ENCODE assay signal across 21 cellular contexts in genomic region chr7:128854396-128854795, GRCh38. TPM values are rescaled to one million over a fixed set of nuclear protein-coding genes. Genes with fewer than 3 reads are reported as not detected.
DNase-seq lines count a peak whose midpoint lies in the region; ATAC-seq and TF ChIP-seq lines count a peak whose summit lies in the region.
"Had no signal": no experiment of that assay in that cellular context is flagged by ENCODE, and none has a peak within 500 bp of the region (broad histone marks: within the 10 kb centered on the region; RNA-seq: fewer than 3 reads in every experiment).

No MANE protein-coding gene starts in this region.

- H3K27ac ChIP-seq in heart right ventricle, result no peak overlapping the region
- H3K27ac ChIP-seq in neuronal stem cell (replicated peaks; ENCODE audit: low read length), result no peak overlapping the region
- peak overlapping the region; percentile 66 for H3K27ac ChIP-seq in skeletal muscle tissue (ENCODE audit: low read depth, low read length)
- no peak overlapping the region for H3K27ac ChIP-seq in breast epithelium
- H3K27ac ChIP-seq: 22Rv1; BLaER1 treated with 17β-estradiol and CSF1 and Interleukin-3, amounts not matched to agents 10 nM and 100 nM; GM23248 had no signal

- no peak overlapping the region for H2BK15ac ChIP-seq in neuronal stem cell (ENCODE audit: low read length)

- H3K18ac ChIP-seq in neuronal stem cell (ENCODE audit: low read length), result no peak overlapping the region

- no peak overlapping the region for H3K4me2 ChIP-seq in neuronal stem cell (ENCODE audit: insufficient read depth, low read length, poor library complexity, severe bottlenecking)

- no peaks in the 10 kb centered on the region for H3K9me3 ChIP-seq in heart right ventricle
- H3K9me3 ChIP-seq in neuronal stem cell (replicated peaks in 1 of 2; ENCODE audit: control insufficient read depth in 2 of 2, insufficient read depth in 1 of 2, low read depth in 1 of 2, low read length in 2 of 2), result no peaks in the 10 kb centered on the region
- no peaks in the 10 kb centered on the region for H3K9me3 ChIP-seq in skeletal muscle tissue (ENCODE audit: control insufficient read depth in 3 of 3, low read length in 3 of 3)
- no peaks in the 10 kb centered on the region for H3K9me3 ChIP-seq in breast epithelium
- H3K9me3 ChIP-seq: BE2C; BLaER1 treated with 17β-estradiol and CSF1 and Interleukin-3, amounts not matched to agents 10 nM and 100 nM had no signal

- no peak overlapping the region for H2AK5ac ChIP-seq in neuronal stem cell (ENCODE audit: low read depth, low read length)

- H3K9ac ChIP-seq in neuronal stem cell (ENCODE audit: low read depth, low read length, poor library complexity), result peak overlapping the region; percentile 50
- H3K9ac ChIP-seq in skeletal muscle tissue (ENCODE audit: low read depth in 1 of 3, low read length in 3 of 3), result no peak overlapping the region
- H3K9ac ChIP-seq: BLaER1 treated with 17β-estradiol and CSF1 and Interleukin-3, amounts not matched to agents 10 nM and 100 nM; GM23248 had no signal

- ATAC-seq in Right ventricle myocardium superior (ENCODE audit: poor library complexity), result no peak
- ATAC-seq in heart right ventricle, result no peak
- no peak for ATAC-seq in GM21529 (IDR thresholded peaks at IDR 0.05; ENCODE audit: unreplicated experiment)
- ATAC-seq: HCT116 had no signal

- H2BK120ac ChIP-seq in neuronal stem cell (ENCODE audit: low read depth, low read length), result no peak overlapping the region

- TF ChIP-seq POLR2A in breast epithelium (IDR thresholded peaks at IDR 0.05), result no peak

- H3K79me1 ChIP-seq in neuronal stem cell (ENCODE audit: low read depth, low read length), result peaks cover 2% of the 10 kb centered on the region

- H3K4ac ChIP-seq in neuronal stem cell (ENCODE audit: low read length), result no peak overlapping the region

- H4K8ac ChIP-seq in neuronal stem cell (ENCODE audit: low read depth, low read length), result no peak overlapping the region

- peaks cover 4 to 45% (median 10%) of the 10 kb centered on the region in 9 donors for H3K4me1 ChIP-seq in heart right ventricle
- peaks cover 0 to 4% of the 10 kb centered on the region in 2 donors for H3K4me1 ChIP-seq in neuronal stem cell (ENCODE audit: control insufficient read depth in 2 of 2, insufficient read depth in 1 of 2, low read depth in 1 of 2, low read length in 2 of 2)
- peaks cover 19 to 78% (median 56%) of the 10 kb centered on the region in 3 donors for H3K4me1 ChIP-seq in skeletal muscle tissue (ENCODE audit: control insufficient read depth in 3 of 3, insufficient read depth in 3 of 3, low read length in 3 of 3)
- H3K4me1 ChIP-seq in breast epithelium, result peaks cover 0 to 4% of the 10 kb centered on the region in 2 donors
- H3K4me1 ChIP-seq: BE2C had no signal

- no peak overlapping the region for H3K23ac ChIP-seq in neuronal stem cell (ENCODE audit: low read depth, low read length, poor library complexity)

- H2BK12ac ChIP-seq in neuronal stem cell (ENCODE audit: low read length), result no peak overlapping the region

- WGBS in heart right ventricle, 2 donors, result 92 to 94% methylated on average over 17 to 21 of the region's 21 CpGs
- no CpG with 5 or more reads among the region's 21 CpGs for WGBS in neuronal stem cell (ENCODE audit: extremely low coverage in 2 of 2, insufficient read length in 2 of 2, insufficient replicate concordance in 1 of 2), 2 donors

- intact Hi-C loops in Right ventricle myocardium superior (cut with DNase I) (no loop called here), heart right ventricle (cut with DNase I) (loop anchor here in 2 of 10 donors (2.0 kb wide), 1 partner anchor 20 kb away; no protein-coding TSS in a partner anchor), breast epithelium (cut with DNase I; ENCODE audit: low total_unique reads) (no loop called here)

- no peak overlapping the region for H3K4me3 ChIP-seq in heart right ventricle
- no peak overlapping the region for H3K4me3 ChIP-seq in neuronal stem cell (ENCODE audit: low read length in 2 of 2)
- no peak overlapping the region for H3K4me3 ChIP-seq in skeletal muscle tissue (ENCODE audit: low read length in 3 of 3)
- H3K4me3 ChIP-seq in breast epithelium, result no peak overlapping the region
- H3K4me3 ChIP-seq: BLaER1 treated with 17β-estradiol and CSF1 and Interleukin-3, amounts not matched to agents 10 nM and 100 nM; GM23248 had no signal

- TF ChIP-seq CTCF in heart right ventricle (IDR thresholded peaks at IDR 0.05), result no peak
- TF ChIP-seq CTCF in breast epithelium (IDR thresholded peaks at IDR 0.05), result no peak

- H3K36me3 ChIP-seq in heart right ventricle, result peaks cover 11 to 95% (median 69%) of the 10 kb centered on the region in 9 donors
- peaks cover 0 to 69% of the 10 kb centered on the region in 2 donors for H3K36me3 ChIP-seq in neuronal stem cell (replicated peaks in 1 of 2; ENCODE audit: control insufficient read depth in 2 of 2, insufficient read depth in 2 of 2, low read length in 2 of 2)
- peaks cover 75 to 92% (median 88%) of the 10 kb centered on the region in 3 donors for H3K36me3 ChIP-seq in skeletal muscle tissue (ENCODE audit: control insufficient read depth in 3 of 3, insufficient read depth in 3 of 3, low read length in 3 of 3)
- H3K36me3 ChIP-seq in breast epithelium, result no peaks in the 10 kb centered on the region
- H3K36me3 ChIP-seq: BLaER1 treated with 17β-estradiol and CSF1 and Interleukin-3, amounts not matched to agents 10 nM and 100 nM had no signal

- no peak overlapping the region for H3K14ac ChIP-seq in neuronal stem cell (ENCODE audit: low read length)

- no peak overlapping the region for H2BK5ac ChIP-seq in neuronal stem cell (ENCODE audit: low read length)

- peak; percentile 36 for DNase-seq in Right ventricle myocardium superior
- no peak for DNase-seq in heart right ventricle
- DNase-seq in neuronal stem cell (ENCODE audit: low spot score), result no peak
- no peak for DNase-seq in breast epithelium (ENCODE audit: low spot score in 2 of 2)
- DNase-seq: AML-193; BE2C; Calu3; CD4-positive, alpha-beta T cell; CD8-positive, alpha-beta memory T cell; DMS53; DMS79 treated with DMSO at 0.1 percent for 48 hours; GF-D8; GM23248; H9 had no signal

- H3K27me3 ChIP-seq in heart right ventricle, result no peaks in the 10 kb centered on the region
- peaks cover 0 to 11% (median 0%) of the 10 kb centered on the region in 3 experiments for H3K27me3 ChIP-seq in neuronal stem cell (ENCODE audit: control insufficient read depth in 3 of 3, insufficient read depth in 3 of 3, low read depth in 1 of 3, low read length in 3 of 3)
- H3K27me3 ChIP-seq in skeletal muscle tissue (ENCODE audit: control insufficient read depth in 3 of 3, insufficient read depth in 3 of 3, low read length in 3 of 3), result no peaks in the 10 kb centered on the region
- no peaks in the 10 kb centered on the region for H3K27me3 ChIP-seq in breast epithelium
- H3K27me3 ChIP-seq: BE2C; BLaER1 treated with 17β-estradiol and CSF1 and Interleukin-3, amounts not matched to agents 10 nM and 100 nM had no signal

- H4K91ac ChIP-seq in neuronal stem cell (ENCODE audit: low read depth, low read length, poor library complexity), result no peak overlapping the region

- no peak overlapping the region for H2AFZ ChIP-seq in neuronal stem cell (ENCODE audit: low read length)
- H2AFZ ChIP-seq: GM23248 had no signal

RNA-seq across cellular contexts. Expression of gene ATP6V1F, which starts 8.3 kb away (rescaled TPM):
- 119 TPM for total RNA-seq in Right ventricle myocardium superior
- total RNA-seq in heart right ventricle, result 100 to 1,000 TPM in 9 of 10 donors, 10 to 100 TPM in 1; 96.7 to 168 (median 124) TPM
- polyA plus RNA-seq in heart right ventricle, result 100 to 1,000 TPM; 153 to 189 TPM
- polyA plus RNA-seq in neuronal stem cell (2013, experiment 1 of 2), result 216 TPM
- 208 TPM for polyA plus RNA-seq in neuronal stem cell (2013, experiment 2 of 2)
- 66.3 TPM for total RNA-seq in skeletal muscle tissue
- 100 to 1,000 TPM; 117 to 174 (median 127) TPM for total RNA-seq in breast epithelium

RNA-seq across cellular contexts. Expression of gene FLNC, which starts 24.2 kb away (rescaled TPM):
- 601 TPM for total RNA-seq in Right ventricle myocardium superior
- 1,000 to 10,000 TPM in 6 of 10 donors, 100 to 1,000 TPM in 4; 364 to 2,445 (median 1,303) TPM for total RNA-seq in heart right ventricle
- polyA plus RNA-seq in heart right ventricle, result 1,000 to 10,000 TPM in 1 of 2 donors, 100 to 1,000 TPM in 1; 223 to 1,054 TPM
- 17.5 TPM for polyA plus RNA-seq in neuronal stem cell (2013, experiment 1 of 2)
- 17.4 TPM for polyA plus RNA-seq in neuronal stem cell (2013, experiment 2 of 2)
- 611 TPM for total RNA-seq in skeletal muscle tissue
- 1 to 10 TPM; 5.1 to 7.5 (median 6.0) TPM for total RNA-seq in breast epithelium
- total RNA-seq: CD8-positive, alpha-beta memory T cell had no signal
- polyA plus RNA-seq: CD14-positive monocyte; CD8-positive, alpha-beta memory T cell had no signal

RNA-seq across cellular contexts. Expression of gene KCP, which starts 56.1 kb away (rescaled TPM):
- total RNA-seq in Right ventricle myocardium superior (0.11 TPM), heart right ventricle (under 1 TPM; 0.09 to 0.42 (median 0.27) TPM), skeletal muscle tissue (under 0.01 TPM), breast epithelium (1 to 10 TPM in 1 of 3 donors, under 1 TPM in 2; 0.33 to 2.2 (median 0.88) TPM)
- under 1 TPM; 0.23 to 0.44 TPM for polyA plus RNA-seq in heart right ventricle
- polyA plus RNA-seq in neuronal stem cell (2013, experiment 1 of 2), result 1.0 TPM
- 1.1 TPM for polyA plus RNA-seq in neuronal stem cell (2013, experiment 2 of 2)
- total RNA-seq: GM23248, H4 had no signal
- polyA plus RNA-seq: CD8-positive, alpha-beta memory T cell had no signal

Comparison
In these comparisons a context has a peak if more than half of its experiments do, and no peak if none do; other contexts are left out.
1. RNA of gene FLNC, which starts 24.2 kb away (total RNA-seq): 364 to 2,445 TPM in heart right ventricle, 611 TPM in skeletal muscle tissue (single experiment) and 601 TPM in Right ventricle myocardium superior (single experiment); 5.1 to 7.5 TPM in breast epithelium; every median in the first group is over 10 times any median in the second.